In the genomic region with DNA sequence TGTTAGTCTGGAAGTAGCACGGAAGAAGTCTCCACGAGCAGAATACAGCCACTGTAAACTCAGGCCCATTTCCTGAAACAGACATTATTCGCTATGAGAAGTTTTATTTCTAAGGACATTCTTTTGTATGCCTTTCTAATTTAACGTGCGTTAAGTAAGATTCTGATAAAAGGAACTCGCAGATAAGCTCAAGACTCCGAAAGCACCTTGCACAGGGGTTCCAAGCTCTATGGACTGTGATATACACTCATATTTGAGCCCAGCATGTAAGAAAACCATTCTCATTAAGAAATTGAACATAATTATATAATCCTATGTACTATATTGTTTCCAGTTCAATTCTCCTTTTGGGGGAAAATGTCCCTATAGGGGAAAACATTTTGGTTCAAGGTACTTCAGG, we compare ENCODE assay signal across 2 cellular contexts.
A peak's percentile ranks its signal among the peaks of the same experiment; 100 is the strongest.
TF ChIP-seq lines count a peak whose summit lies in the region.

No MANE protein-coding gene starts in this region.

TF ChIP-seq in WTC11, 78 proteins besides CTCF, POLR2A, EP300 and RAD21 (continued from another document):
- TF ChIP-seq, protein P1, sequence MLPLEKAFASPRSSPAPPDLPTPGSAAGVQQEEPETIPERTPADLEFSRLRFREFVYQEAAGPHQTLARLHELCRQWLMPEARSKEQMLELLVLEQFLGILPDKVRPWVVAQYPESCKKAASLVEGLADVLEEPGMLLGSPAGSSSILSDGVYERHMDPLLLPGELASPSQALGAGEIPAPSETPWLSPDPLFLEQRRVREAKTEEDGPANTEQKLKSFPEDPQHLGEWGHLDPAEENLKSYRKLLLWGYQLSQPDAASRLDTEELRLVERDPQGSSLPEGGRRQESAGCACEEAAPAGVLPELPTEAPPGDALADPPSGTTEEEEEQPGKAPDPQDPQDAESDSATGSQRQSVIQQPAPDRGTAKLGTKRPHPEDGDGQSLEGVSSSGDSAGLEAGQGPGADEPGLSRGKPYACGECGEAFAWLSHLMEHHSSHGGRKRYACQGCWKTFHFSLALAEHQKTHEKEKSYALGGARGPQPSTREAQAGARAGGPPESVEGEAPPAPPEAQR (CRISPR knock-in tag; IDR thresholded peaks at IDR 0.05) = no peak
- TF ChIP-seq PRRX2 (CRISPR knock-in tag; IDR thresholded peaks at IDR 0.05) = no peak
- no peak for TF ChIP-seq NFYB (CRISPR knock-in tag; conservative IDR thresholded peaks at IDR 0.05; ENCODE audit: low read depth)
- no peak for TF ChIP-seq MXD4 (CRISPR knock-in tag; IDR thresholded peaks at IDR 0.05; ENCODE audit: borderline replicate concordance)
- no peak for TF ChIP-seq FOXP1 (CRISPR knock-in tag; IDR thresholded peaks at IDR 0.05; ENCODE audit: borderline replicate concordance)
- no peak for TF ChIP-seq HMGXB4 (CRISPR knock-in tag; IDR thresholded peaks at IDR 0.05)
- no peak for TF ChIP-seq TP53 (CRISPR knock-in tag; IDR thresholded peaks at IDR 0.05)
- no peak for TF ChIP-seq ZNF263 (CRISPR knock-in tag; IDR thresholded peaks at IDR 0.05; ENCODE audit: low read depth)
- TF ChIP-seq ZMAT4 (CRISPR knock-in tag; IDR thresholded peaks at IDR 0.05) = no peak

TF ChIP-seq in K562, 482 proteins besides CTCF, POLR2A, EP300 and RAD21:
- no peak for TF ChIP-seq AFF1 (IDR thresholded peaks at IDR 0.05; ENCODE audit: low read depth in 1 of 2, partially characterized antibody in 2 of 2)
- peak in 1 of 2 experiments; percentile 32; a peak in 1 of 4 replicates for TF ChIP-seq SIN3A (IDR thresholded peaks at IDR 0.05; ENCODE audit: borderline replicate concordance in 2 of 2, control insufficient read depth in 1 of 2, low read depth in 2 of 2, low read length in 2 of 2)
- TF ChIP-seq RCOR1 (IDR thresholded peaks at IDR 0.05; ENCODE audit: borderline replicate concordance in 1 of 2, low read depth in 2 of 2, low read length in 2 of 2) = no peak
- TF ChIP-seq TCF3 (CRISPR knock-in tag; IDR thresholded peaks at IDR 0.05) = no peak
- TF ChIP-seq NR2F6 (CRISPR knock-in tag; IDR thresholded peaks at IDR 0.05) = no peak
- no peak for TF ChIP-seq HDAC3 (IDR thresholded peaks at IDR 0.05; ENCODE audit: borderline replicate concordance, partially characterized antibody)
- TF ChIP-seq, protein P2, sequence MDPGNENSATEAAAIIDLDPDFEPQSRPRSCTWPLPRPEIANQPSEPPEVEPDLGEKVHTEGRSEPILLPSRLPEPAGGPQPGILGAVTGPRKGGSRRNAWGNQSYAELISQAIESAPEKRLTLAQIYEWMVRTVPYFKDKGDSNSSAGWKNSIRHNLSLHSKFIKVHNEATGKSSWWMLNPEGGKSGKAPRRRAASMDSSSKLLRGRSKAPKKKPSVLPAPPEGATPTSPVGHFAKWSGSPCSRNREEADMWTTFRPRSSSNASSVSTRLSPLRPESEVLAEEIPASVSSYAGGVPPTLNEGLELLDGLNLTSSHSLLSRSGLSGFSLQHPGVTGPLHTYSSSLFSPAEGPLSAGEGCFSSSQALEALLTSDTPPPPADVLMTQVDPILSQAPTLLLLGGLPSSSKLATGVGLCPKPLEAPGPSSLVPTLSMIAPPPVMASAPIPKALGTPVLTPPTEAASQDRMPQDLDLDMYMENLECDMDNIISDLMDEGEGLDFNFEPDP (CRISPR knock-in tag; IDR thresholded peaks at IDR 0.05) = no peak
- TF ChIP-seq, protein P3, sequence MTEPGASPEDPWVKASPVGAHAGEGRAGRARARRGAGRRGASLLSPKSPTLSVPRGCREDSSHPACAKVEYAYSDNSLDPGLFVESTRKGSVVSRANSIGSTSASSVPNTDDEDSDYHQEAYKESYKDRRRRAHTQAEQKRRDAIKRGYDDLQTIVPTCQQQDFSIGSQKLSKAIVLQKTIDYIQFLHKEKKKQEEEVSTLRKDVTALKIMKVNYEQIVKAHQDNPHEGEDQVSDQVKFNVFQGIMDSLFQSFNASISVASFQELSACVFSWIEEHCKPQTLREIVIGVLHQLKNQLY (CRISPR knock-in tag; conservative IDR thresholded peaks at IDR 0.05) = no peak
- peak; percentile 87 for TF ChIP-seq POLR2AphosphoS2 (IDR thresholded peaks at IDR 0.05; ENCODE audit: low read length)
- peak; percentile 48; the same call in 1 of the 2 replicates for TF ChIP-seq POLR2AphosphoS5 (IDR thresholded peaks at IDR 0.05; ENCODE audit: control insufficient read depth, insufficient read depth, low read depth, low read length)
- TF ChIP-seq RBM22 (IDR thresholded peaks at IDR 0.05; ENCODE audit: low read depth, low read length, poor library complexity, severe bottlenecking) = peak; percentile 29
- 0 out of 2 replicates have a peak, but pooled peaks have one; percentile 29 for TF ChIP-seq ILF3 (IDR thresholded peaks at IDR 0.05; ENCODE audit: borderline replicate concordance)
- no peak for TF ChIP-seq HBP1 (CRISPR knock-in tag; IDR thresholded peaks at IDR 0.05)
- TF ChIP-seq RBFOX2 (IDR thresholded peaks at IDR 0.05; ENCODE audit: low read depth, low read length) = peak; percentile 31; the same call in 1 of the 2 replicates
- TF ChIP-seq FOXP1 (CRISPR knock-in tag; IDR thresholded peaks at IDR 0.05) = no peak
- no peak for TF ChIP-seq KAT7 (CRISPR knock-in tag; IDR thresholded peaks at IDR 0.05; ENCODE audit: borderline replicate concordance)
- TF ChIP-seq, protein P4, sequence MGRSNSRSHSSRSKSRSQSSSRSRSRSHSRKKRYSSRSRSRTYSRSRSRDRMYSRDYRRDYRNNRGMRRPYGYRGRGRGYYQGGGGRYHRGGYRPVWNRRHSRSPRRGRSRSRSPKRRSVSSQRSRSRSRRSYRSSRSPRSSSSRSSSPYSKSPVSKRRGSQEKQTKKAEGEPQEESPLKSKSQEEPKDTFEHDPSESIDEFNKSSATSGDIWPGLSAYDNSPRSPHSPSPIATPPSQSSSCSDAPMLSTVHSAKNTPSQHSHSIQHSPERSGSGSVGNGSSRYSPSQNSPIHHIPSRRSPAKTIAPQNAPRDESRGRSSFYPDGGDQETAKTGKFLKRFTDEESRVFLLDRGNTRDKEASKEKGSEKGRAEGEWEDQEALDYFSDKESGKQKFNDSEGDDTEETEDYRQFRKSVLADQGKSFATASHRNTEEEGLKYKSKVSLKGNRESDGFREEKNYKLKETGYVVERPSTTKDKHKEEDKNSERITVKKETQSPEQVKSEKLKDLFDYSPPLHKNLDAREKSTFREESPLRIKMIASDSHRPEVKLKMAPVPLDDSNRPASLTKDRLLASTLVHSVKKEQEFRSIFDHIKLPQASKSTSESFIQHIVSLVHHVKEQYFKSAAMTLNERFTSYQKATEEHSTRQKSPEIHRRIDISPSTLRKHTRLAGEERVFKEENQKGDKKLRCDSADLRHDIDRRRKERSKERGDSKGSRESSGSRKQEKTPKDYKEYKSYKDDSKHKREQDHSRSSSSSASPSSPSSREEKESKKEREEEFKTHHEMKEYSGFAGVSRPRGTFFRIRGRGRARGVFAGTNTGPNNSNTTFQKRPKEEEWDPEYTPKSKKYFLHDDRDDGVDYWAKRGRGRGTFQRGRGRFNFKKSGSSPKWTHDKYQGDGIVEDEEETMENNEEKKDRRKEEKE (IDR thresholded peaks at IDR 0.05; ENCODE audit: borderline replicate concordance in 1 of 2, control insufficient read depth in 1 of 2, low read depth in 2 of 2, low read length in 1 of 2) = peak in 1 of 2 experiments; percentile 12; a peak in 1 of 4 replicates
- TF ChIP-seq ZNF224 (CRISPR knock-in tag; IDR thresholded peaks at IDR 0.05) = no peak
- TF ChIP-seq ARID1B (IDR thresholded peaks at IDR 0.05) = no peak
- TF ChIP-seq ZNF436 (CRISPR knock-in tag; IDR thresholded peaks at IDR 0.05) = no peak
- TF ChIP-seq, protein P5, sequence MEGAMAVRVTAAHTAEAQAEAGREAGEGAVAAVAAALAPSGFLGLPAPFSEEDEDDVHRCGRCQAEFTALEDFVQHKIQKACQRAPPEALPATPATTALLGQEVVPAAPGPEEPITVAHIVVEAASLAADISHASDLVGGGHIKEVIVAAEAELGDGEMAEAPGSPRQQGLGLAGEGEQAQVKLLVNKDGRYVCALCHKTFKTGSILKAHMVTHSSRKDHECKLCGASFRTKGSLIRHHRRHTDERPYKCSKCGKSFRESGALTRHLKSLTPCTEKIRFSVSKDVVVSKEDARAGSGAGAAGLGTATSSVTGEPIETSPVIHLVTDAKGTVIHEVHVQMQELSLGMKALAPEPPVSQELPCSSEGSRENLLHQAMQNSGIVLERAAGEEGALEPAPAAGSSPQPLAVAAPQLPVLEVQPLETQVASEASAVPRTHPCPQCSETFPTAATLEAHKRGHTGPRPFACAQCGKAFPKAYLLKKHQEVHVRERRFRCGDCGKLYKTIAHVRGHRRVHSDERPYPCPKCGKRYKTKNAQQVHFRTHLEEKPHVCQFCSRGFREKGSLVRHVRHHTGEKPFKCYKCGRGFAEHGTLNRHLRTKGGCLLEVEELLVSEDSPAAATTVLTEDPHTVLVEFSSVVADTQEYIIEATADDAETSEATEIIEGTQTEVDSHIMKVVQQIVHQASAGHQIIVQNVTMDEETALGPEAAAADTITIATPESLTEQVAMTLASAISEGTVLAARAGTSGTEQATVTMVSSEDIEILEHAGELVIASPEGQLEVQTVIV (CRISPR knock-in tag; IDR thresholded peaks at IDR 0.05; ENCODE audit: borderline replicate concordance) = no peak
- TF ChIP-seq VEZF1 (CRISPR knock-in tag; IDR thresholded peaks at IDR 0.05) = no peak
- no peak for TF ChIP-seq ZNF212 (CRISPR knock-in tag; IDR thresholded peaks at IDR 0.05)
